Comparison of ENCODE assay signal across 14 cellular contexts in genomic region chr2:192413812-192414424, GRCh38.
"Had no signal": no experiment of that assay in that cellular context is flagged by ENCODE, and none has a peak within 500 bp of the region (broad histone marks: within the 10 kb centered on the region; RNA-seq: fewer than 3 reads in every experiment).

No MANE protein-coding gene starts in this region.

- DNase-seq: activated CD4-positive, alpha-beta T cell treated with anti-CD3 and anti-CD28 coated beads for 1 hour; activated CD4-positive, alpha-beta T cell treated with anti-CD3 and anti-CD28 coated beads, Interleukin-2, amount 50 U/mL, for 48 hours; activated naive CD4-positive, alpha-beta T cell treated with anti-CD3 and anti-CD28 coated beads, Interleukin-2, amount 10 ng/mL, durations not matched to agents 7 days and 5 days; caudate nucleus; colonic mucosa; hypothalamus; mammary epithelial cell; stimulated activated CD4-positive, alpha-beta T cell treated with anti-CD3 and anti-CD28 coated beads, Interleukin-12 subunit alpha, Interleukin-12 subunit beta, amount 100 ng/mL, for 4 hours; stimulated activated naive CD4-positive, alpha-beta T cell; T1000; trophoblast cell had no signal

- ATAC-seq: pancreas had no signal

- H3K9me3 ChIP-seq: colonic mucosa, pancreas had no signal

- H3K4me1 ChIP-seq: colonic mucosa, pancreas had no signal

- H3K27ac ChIP-seq: colonic mucosa, pancreas, SK-N-MC, VCaP had no signal

- H3K27me3 ChIP-seq: colonic mucosa, pancreas had no signal

- H3K36me3 ChIP-seq: colonic mucosa, pancreas had no signal

- H3K4me3 ChIP-seq: colonic mucosa, pancreas, SK-N-MC had no signal
